ENCODE assay signal across 19 cellular contexts in the genomic region with DNA sequence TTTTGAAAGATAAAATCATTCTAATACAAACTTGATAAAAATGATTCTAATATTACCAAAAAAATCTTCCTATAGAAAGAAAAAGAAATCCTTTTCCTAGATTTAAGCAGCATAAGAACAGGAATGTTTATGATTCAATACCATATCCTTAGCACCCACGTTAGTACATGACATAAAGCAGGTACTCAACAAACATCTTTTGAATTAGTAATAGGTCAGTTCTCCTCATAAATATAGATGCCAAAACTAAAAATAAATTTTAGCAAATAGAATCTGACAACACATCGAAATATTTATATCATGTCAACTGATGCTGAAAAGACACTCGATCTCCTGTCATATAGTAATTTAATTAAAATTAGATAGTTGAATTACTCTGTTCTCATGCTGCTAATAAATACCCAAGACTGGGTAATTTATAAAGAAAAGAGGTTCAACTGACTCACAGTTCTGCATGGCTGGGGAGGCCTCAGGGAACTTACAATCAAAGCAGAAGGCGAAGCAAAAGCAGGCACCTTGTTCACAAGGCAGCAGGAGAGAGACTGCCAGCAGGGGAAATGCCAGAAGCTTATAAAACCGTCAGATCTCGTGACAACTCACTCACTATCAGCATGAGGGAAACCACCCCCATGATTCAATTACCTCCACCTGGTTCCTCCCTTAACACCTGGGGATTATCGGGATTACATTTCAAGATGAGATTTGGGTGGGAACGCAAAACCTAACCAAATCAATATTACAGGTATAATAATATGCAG.
DNase-seq lines count a peak whose midpoint lies in the region; ATAC-seq and TF ChIP-seq lines count a peak whose summit lies in the region.
"Had no signal": no experiment of that assay in that cellular context is flagged by ENCODE, and none has a peak within 500 bp of the region (broad histone marks: within the 10 kb centered on the region; RNA-seq: fewer than 3 reads in every experiment).

No MANE protein-coding gene starts in this region.

- no peak overlapping the region for H2BK15ac ChIP-seq in mesendoderm (replicated peaks; ENCODE audit: low read depth)

- no CpG with 5 or more reads among the region's 8 CpGs for WGBS in mesendoderm (ENCODE audit: extremely low coverage, insufficient coverage, low lambda C conversion rate)

- H3K27ac ChIP-seq in PC-3 (ENCODE audit: low read length) (peak overlapping the region; percentile 21; the same call in 1 of the 2 replicates), foreskin keratinocyte (no peak overlapping the region), mesendoderm (ENCODE audit: low read depth, low read length) (no peak overlapping the region)
- H3K27ac ChIP-seq: GM23248 had no signal

- intact Hi-C loops in PC-3 (cut with micrococcal nuclease): no loop called here

- H3K79me1 ChIP-seq in mesendoderm (ENCODE audit: low read length): no peaks in the 10 kb centered on the region

- no peaks in the 10 kb centered on the region for H3K9me3 ChIP-seq in PC-3 (ENCODE audit: low read length)

- H3K4me1 ChIP-seq in PC-3 (ENCODE audit: insufficient read depth, low read length): peaks cover 12% of the 10 kb centered on the region
- H3K4me1 ChIP-seq in foreskin keratinocyte: peaks cover 3% of the 10 kb centered on the region
- H3K4me1 ChIP-seq in mesendoderm (ENCODE audit: control insufficient read depth, low read depth, low read length): no peaks in the 10 kb centered on the region

- H3K18ac ChIP-seq in mesendoderm (ENCODE audit: low read length): no peak overlapping the region

- H3K27me3 ChIP-seq in PC-3 (ENCODE audit: low read length): no peaks in the 10 kb centered on the region
- H3K27me3 ChIP-seq in foreskin keratinocyte: no peaks in the 10 kb centered on the region
- H3K27me3 ChIP-seq in mesendoderm (ENCODE audit: insufficient read depth, low read length, poor library complexity): no peaks in the 10 kb centered on the region

- no peak overlapping the region for H2BK120ac ChIP-seq in mesendoderm (ENCODE audit: low read depth, low read length)

- ATAC-seq in PC-3 (peak; percentile 60), foreskin keratinocyte (peak; percentile 81), HG02884 (IDR thresholded peaks at IDR 0.05; ENCODE audit: unreplicated experiment) (no peak)
- ATAC-seq: HepG2, Right ventricle myocardium inferior had no signal

- H2AFZ ChIP-seq in PC-3 (ENCODE audit: low read length): no peak overlapping the region
- H2AFZ ChIP-seq: GM23248 had no signal

- H3K56ac ChIP-seq in mesendoderm (ENCODE audit: low read length): no peak overlapping the region

- H2BK5ac ChIP-seq in mesendoderm (ENCODE audit: low read length): no peak overlapping the region

- no peak overlapping the region for H3K4ac ChIP-seq in mesendoderm (ENCODE audit: low read depth, low read length)

- DNase-seq in HEK293T (ENCODE audit: extremely low spot score) (no peak), PC-3 (peak; percentile 34), foreskin keratinocyte (peak; percentile 40 to 62), mesendoderm (peak; percentile 81), hepatic stellate cell (ENCODE audit: low spot score) (no peak)
- DNase-seq in stimulated activated CD4-positive, alpha-beta T cell treated with anti-CD3 and anti-CD28 coated beads, Interleukin-12 subunit alpha, Interleukin-12 subunit beta, amount 100 ng/mL, for 4 hours: no peak
- DNase-seq: C1 segment of cervical spinal cord; DND-41; GM23248; KG1; NCI-H1417 treated with DMSO at 0.1 percent for 48 hours; NCI-H187 treated with DMSO at 0.1 percent for 48 hours; NCI-H345; NCI-H69; NK-92 treated with Interleukin-12 subunit alpha and Interleukin-12 subunit beta, amount 100 ng/mL, for 24 hours; SW 1271 had no signal

- H2AK5ac ChIP-seq in mesendoderm (ENCODE audit: low read length): no peak overlapping the region

- H3K36me3 ChIP-seq in PC-3 (ENCODE audit: low read depth, low read length) (no peaks in the 10 kb centered on the region), mesendoderm (ENCODE audit: control insufficient read depth, insufficient read depth, low read length) (no peaks in the 10 kb centered on the region)

- no peaks in the 10 kb centered on the region for H3F3A ChIP-seq in PC-3 (ENCODE audit: low read length, unreplicated experiment)

- CTCF ChIA-PET in HEK293T (lab: Yijun Ruan, JAX) (no interaction called here), PC-3 (lab: Charles Lee) (no interaction called here)

- no peaks in the 10 kb centered on the region for H4K20me1 ChIP-seq in PC-3 (ENCODE audit: low read length)

- no peak overlapping the region for H4K5ac ChIP-seq in mesendoderm (ENCODE audit: low read length)

- POLR2A ChIA-PET in HEK293T (lab: Yijun Ruan, JAX): no interaction called here
- POLR2A ChIA-PET in PC-3 (lab: Charles Lee; ENCODE audit: unreplicated experiment): no interaction called here

- H3K4me3 ChIP-seq in PC-3 (ENCODE audit: low read length) (no peak overlapping the region), mesendoderm (ENCODE audit: low read length) (no peak overlapping the region)
- H3K4me3 ChIP-seq: GM23248 had no signal

- no peak overlapping the region for H3K23ac ChIP-seq in mesendoderm (ENCODE audit: low read length)

- H4K8ac ChIP-seq in mesendoderm (ENCODE audit: low read depth, low read length): no peak overlapping the region

- no peak overlapping the region for H3K9ac ChIP-seq in PC-3 (ENCODE audit: low read length)
- H3K9ac ChIP-seq in mesendoderm (ENCODE audit: low read length): no peak overlapping the region
- H3K9ac ChIP-seq: GM23248 had no signal

- H3K4me2 ChIP-seq in PC-3 (ENCODE audit: low read length) (peak overlapping the region; percentile 41), mesendoderm (ENCODE audit: low read length) (no peak overlapping the region)

- no peaks in the 10 kb centered on the region for H3K9me2 ChIP-seq in PC-3 (replicated peaks; ENCODE audit: low read length)

- BruUV-seq in PC-3 (replicated peaks; lab: Mats Ljungman, UMichigan): no TSS peak

- no peaks in the 10 kb centered on the region for H3K79me2 ChIP-seq in PC-3 (ENCODE audit: low read length)
- H3K79me2 ChIP-seq in mesendoderm (ENCODE audit: control insufficient read depth, insufficient read depth, low read length): no peaks in the 10 kb centered on the region

- TF ChIP-seq CTCF in PC-3 (conservative IDR thresholded peaks at IDR 0.05; ENCODE audit: low read depth, low read length): no peak
- no peak for TF ChIP-seq CTCF in foreskin keratinocyte (conservative IDR thresholded peaks at IDR 0.05)

TF ChIP-seq in HEK293T, 16 proteins besides CTCF, POLR2A, EP300 and RAD21:
- TF ChIP-seq FOXA1 (IDR thresholded peaks at IDR 0.05) (no peak), ELF4 (IDR thresholded peaks at IDR 0.05) (no peak), SP1 (IDR thresholded peaks at IDR 0.05) (no peak)
- TF ChIP-seq, protein P1, sequence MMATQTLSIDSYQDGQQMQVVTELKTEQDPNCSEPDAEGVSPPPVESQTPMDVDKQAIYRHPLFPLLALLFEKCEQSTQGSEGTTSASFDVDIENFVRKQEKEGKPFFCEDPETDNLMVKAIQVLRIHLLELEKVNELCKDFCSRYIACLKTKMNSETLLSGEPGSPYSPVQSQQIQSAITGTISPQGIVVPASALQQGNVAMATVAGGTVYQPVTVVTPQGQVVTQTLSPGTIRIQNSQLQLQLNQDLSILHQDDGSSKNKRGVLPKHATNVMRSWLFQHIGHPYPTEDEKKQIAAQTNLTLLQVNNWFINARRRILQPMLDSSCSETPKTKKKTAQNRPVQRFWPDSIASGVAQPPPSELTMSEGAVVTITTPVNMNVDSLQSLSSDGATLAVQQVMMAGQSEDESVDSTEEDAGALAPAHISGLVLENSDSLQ (IDR thresholded peaks at IDR 0.05): peak; percentile 62; the same call in 1 of the 2 replicates

Comparison
In these comparisons a context has a peak if more than half of its experiments do, and no peak if none do; other contexts are left out.
1. DNase-seq: peak in PC-3 (single experiment), foreskin keratinocyte (2 of 2) and mesendoderm (single experiment); none in HEK293T (single experiment), hepatic stellate cell (single experiment) and stimulated activated CD4-positive, alpha-beta T cell treated with anti-CD3 and anti-CD28 coated beads, Interleukin-12 subunit alpha, Interleukin-12 subunit beta, amount 100 ng/mL, for 4 hours (single experiment).